In the genomic region with DNA sequence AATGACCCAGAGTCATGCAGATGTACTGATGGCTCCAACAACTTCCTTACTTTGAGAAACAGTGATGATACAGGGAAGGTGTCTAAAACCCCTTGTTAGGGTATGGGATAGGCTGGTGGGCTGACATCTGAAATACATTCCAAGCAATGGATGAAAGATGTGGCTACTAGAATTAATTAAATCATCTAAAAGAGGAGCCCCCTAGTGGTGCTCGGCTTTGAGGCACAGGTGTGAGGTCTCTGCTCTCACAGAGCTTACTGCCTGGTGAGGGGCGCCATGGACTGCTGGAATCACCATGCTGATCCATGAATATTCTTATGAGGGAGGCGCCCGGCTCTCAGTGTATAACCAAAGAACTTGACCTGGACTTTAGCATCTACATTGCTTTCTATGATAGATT, we compare ENCODE assay signal across 8 cellular contexts. TPM values are rescaled to one million over a fixed set of nuclear protein-coding genes. Genes with fewer than 3 reads are reported as not detected.
DNase-seq lines count a peak whose midpoint lies in the region; FAIRE-seq and TF ChIP-seq lines count a peak whose summit lies in the region.

No MANE protein-coding gene starts in this region.

- H3K4me2 ChIP-seq in MM.1S (ENCODE audit: low read depth, low read length) = no peak overlapping the region
- no peak overlapping the region for H3K4me2 ChIP-seq in mammary epithelial cell (ENCODE audit: insufficient read depth, low read depth, low read length)

- no peaks in the 10 kb centered on the region for H3K9me2 ChIP-seq in MM.1S (replicated peaks; ENCODE audit: insufficient read depth, low read length)

- H3K9ac ChIP-seq in MM.1S (ENCODE audit: low read length) = no peak overlapping the region
- H3K9ac ChIP-seq in mammary epithelial cell (ENCODE audit: insufficient read depth, low read length) = no peak overlapping the region

- FAIRE-seq in small intestine (lab: Jason Lieb, UNC) = no peak

- H3F3A ChIP-seq in MM.1S (ENCODE audit: insufficient read depth, low read length) = no peaks in the 10 kb centered on the region

- H3K9me3 ChIP-seq in MM.1S (replicated peaks; ENCODE audit: insufficient read depth, low read length) = no peaks in the 10 kb centered on the region
- no peaks in the 10 kb centered on the region for H3K9me3 ChIP-seq in mammary epithelial cell (replicated peaks; ENCODE audit: insufficient read depth, low read length)
- no peaks in the 10 kb centered on the region for H3K9me3 ChIP-seq in small intestine (ENCODE audit: control insufficient read depth, low read depth)

- 80% methylated on average over 4 of the region's 4 CpGs for WGBS in mammary epithelial cell (ENCODE audit: low coverage, missing lambda C conversion rate)
- WGBS in small intestine, 3 donors = 80 to 84% (median 82%) methylated on average over 4 of the region's 4 CpGs

- H3K27ac ChIP-seq in MM.1S (ENCODE audit: low read length) (no peak overlapping the region), mammary epithelial cell (ENCODE audit: insufficient read depth, low read depth, low read length) (no peak overlapping the region), small intestine (ENCODE audit: low read depth in 1 of 2, low read length in 1 of 2) (no peak overlapping the region)

- H2AFZ ChIP-seq in MM.1S (ENCODE audit: low read length) (no peak overlapping the region), mammary epithelial cell (ENCODE audit: low read depth, low read length) (no peak overlapping the region)

- dilution Hi-C loops in mammary epithelial cell (cut with HindIII; ENCODE audit: low sequenced_read_pairs) = loop anchor here (5.0 kb wide), 1 partner anchor 74 kb away; no protein-coding TSS in a partner anchor

- no peaks in the 10 kb centered on the region for H3K36me3 ChIP-seq in MM.1S (replicated peaks; ENCODE audit: insufficient read depth, low read length)
- no peaks in the 10 kb centered on the region for H3K36me3 ChIP-seq in mammary epithelial cell (ENCODE audit: insufficient read depth, low read length)
- H3K36me3 ChIP-seq in small intestine (ENCODE audit: control insufficient read depth in 2 of 2, insufficient read depth in 2 of 2, low read length in 2 of 2) = no peaks in the 10 kb centered on the region

- peak; percentile 43 for TF ChIP-seq CTCF in MM.1S (IDR thresholded peaks at IDR 0.05; ENCODE audit: low read length)
- peak; percentile 55 to 59 for TF ChIP-seq CTCF in mammary epithelial cell (conservative IDR thresholded peaks at IDR 0.05 in 1 of 2, IDR thresholded peaks at IDR 0.05 in 1 of 2; ENCODE audit: extremely low read depth in 1 of 2, insufficient read depth in 1 of 2, low read depth in 1 of 2, low read length in 2 of 2)

- H3K4me1 ChIP-seq in MM.1S (ENCODE audit: low read length) = no peaks in the 10 kb centered on the region
- no peaks in the 10 kb centered on the region for H3K4me1 ChIP-seq in mammary epithelial cell (ENCODE audit: insufficient read depth, low read length)
- H3K4me1 ChIP-seq in small intestine (ENCODE audit: control insufficient read depth in 2 of 2, insufficient read depth in 1 of 2, low read depth in 1 of 2, low read length in 1 of 2) = no peaks in the 10 kb centered on the region

- H4K20me1 ChIP-seq in MM.1S (ENCODE audit: insufficient read depth, low read length) = no peaks in the 10 kb centered on the region
- no peaks in the 10 kb centered on the region for H4K20me1 ChIP-seq in mammary epithelial cell (ENCODE audit: insufficient read depth, low read length)

- H3K79me2 ChIP-seq in MM.1S (ENCODE audit: low read length) (no peaks in the 10 kb centered on the region), mammary epithelial cell (ENCODE audit: insufficient read depth, low read length) (no peaks in the 10 kb centered on the region)

- CTCF ChIA-PET in mammary epithelial cell (lab: Charles Lee; ENCODE audit: low non-redundant PET) = interaction anchor here (0.6 to 0.9 kb wide), 4 partner anchors 13 to 108 kb away, joined by 3 read pairs; no protein-coding TSS in a partner anchor

- H3K4me3 ChIP-seq in MM.1S (ENCODE audit: low read length) = no peak overlapping the region
- H3K4me3 ChIP-seq in mammary epithelial cell (replicated peaks in 1 of 3; ENCODE audit: insufficient read depth in 1 of 3, low read depth in 2 of 3, low read length in 3 of 3) = no peak overlapping the region
- no peak overlapping the region for H3K4me3 ChIP-seq in small intestine (ENCODE audit: low read depth in 1 of 2, low read length in 2 of 2)

- in situ Hi-C loops in mammary epithelial cell (cut with MboI; ENCODE audit: low sequenced_read_pairs in 2 of 2) = loop anchor here in 1 of 2 donors (10.0 kb wide), 1 partner anchor 86 kb away; no protein-coding TSS in a partner anchor

- H3K27me3 ChIP-seq in MM.1S (replicated peaks; ENCODE audit: insufficient read depth, low read length) (no peaks in the 10 kb centered on the region), mammary epithelial cell (ENCODE audit: insufficient read depth, low read length) (no peaks in the 10 kb centered on the region), small intestine (ENCODE audit: control insufficient read depth in 2 of 2, insufficient read depth in 2 of 2, low read length in 2 of 2) (no peaks in the 10 kb centered on the region)

- no TSS peak for BruUV-seq in mammary epithelial cell (replicated peaks; lab: Mats Ljungman, UMichigan)

- peak in 2 of 3 experiments; percentile 3 to 5 for DNase-seq in NCI-H1417 (lab: John Stamatoyannopoulos, UW)
- no peak for DNase-seq in NCI-H1417 treated with DMSO at 0.1 percent for 48 hours (lab: John Stamatoyannopoulos, UW)
- no peak for DNase-seq in MM.1S
- DNase-seq in mammary epithelial cell = no peak
- peak; percentile 21 for DNase-seq in small intestine
- DNase-seq in effector CD8-positive, alpha-beta T cell (lab: John Stamatoyannopoulos, UW) = no peak
- DNase-seq in SIG-M5 (lab: John Stamatoyannopoulos, UW) = no peak
- no peak for DNase-seq in SW 1271 (lab: John Stamatoyannopoulos, UW)

- intact Hi-C loops in mammary epithelial cell (cut with micrococcal nuclease) = loop anchor here (1.0 kb wide), 1 partner anchor 88 kb away; no protein-coding TSS in a partner anchor

RNA-seq across cellular contexts. Expression of gene GNG4, which starts 48.5 kb away (rescaled TPM):
- total RNA-seq in mammary epithelial cell = under 1 TPM in 1 of 2 donors, not detected in 1; 0.68 TPM
- 0.25 TPM for polyA plus RNA-seq in mammary epithelial cell
- polyA minus RNA-seq in mammary epithelial cell = 5.8 TPM
- 1 to 10 TPM; 1.6 to 6.8 (median 3.6) TPM for polyA plus RNA-seq in small intestine

Comparison
In these comparisons a context has a peak if more than half of its experiments do, and no peak if none do; other contexts are left out.
1. DNase-seq: peak in NCI-H1417 (2 of 3) and small intestine (single experiment); none in NCI-H1417 treated with DMSO at 0.1 percent for 48 hours (single experiment), MM.1S (single experiment), mammary epithelial cell (single experiment), effector CD8-positive, alpha-beta T cell (single experiment), SIG-M5 (single experiment) and SW 1271 (0 of 2).